15 cellular contexts compared by ENCODE assay signal in genomic region chr18:11259421-11259820, GRCh38.
DNase-seq lines count a peak whose midpoint lies in the region; ATAC-seq, FAIRE-seq and TF ChIP-seq lines count a peak whose summit lies in the region.
"Had no signal": no experiment of that assay in that cellular context is flagged by ENCODE, and none has a peak within 500 bp of the region (broad histone marks: within the 10 kb centered on the region; RNA-seq: fewer than 3 reads in every experiment).

No MANE protein-coding gene starts in this region.

- H3K4me1 ChIP-seq in GM12878 (ENCODE audit: control insufficient read depth, insufficient read depth, low read length) (no peaks in the 10 kb centered on the region), thoracic aorta (ENCODE audit: control insufficient read depth in 1 of 2, low read depth in 2 of 2) (peaks cover 0 to 13% of the 10 kb centered on the region in 2 donors)

- TF ChIP-seq RAD21 in GM12878 (IDR thresholded peaks at IDR 0.05; ENCODE audit: insufficient read depth, low read depth, low read length), result no peak

- H3K27ac ChIP-seq in GM12878 (ENCODE audit: control insufficient read depth, insufficient read depth), result no peak overlapping the region
- H3K27ac ChIP-seq in thoracic aorta, result peak overlapping the region; percentile 0 to 12

- POLR2A ChIA-PET in GM12878 (lab: Charles Lee), result no interaction called here

- H3K9me3 ChIP-seq in GM12878 (replicated peaks; ENCODE audit: control insufficient read depth, insufficient read depth, low read length), result no peaks in the 10 kb centered on the region; the same call in 2 of the 3 replicates
- H3K9me3 ChIP-seq in thoracic aorta, result no peaks in the 10 kb centered on the region

- H3K79me2 ChIP-seq in GM12878 (ENCODE audit: control insufficient read depth, insufficient read depth, low read length), result no peaks in the 10 kb centered on the region

- 29% methylated on average over 8 of the region's 8 CpGs for WGBS in GM12878 (ENCODE audit: insufficient coverage, insufficient replicate concordance, low lambda C conversion rate, missing lambda C conversion rate)

- intact Hi-C loops in GM12878 (cut with micrococcal nuclease; ENCODE audit: unreplicated experiment), result no loop called here

- RAD21 ChIA-PET in GM12878 (lab: Charles Lee; ENCODE audit: unreplicated experiment), result no interaction called here

- no peak overlapping the region for H2AFZ ChIP-seq in GM12878 (ENCODE audit: control insufficient read depth, low read depth, low read length)

- H3K36me3 ChIP-seq in H7 (replicated peaks; ENCODE audit: control insufficient read depth, insufficient read depth, low read length) (no peaks in the 10 kb centered on the region), GM12878 (ENCODE audit: control insufficient read depth in 2 of 2, insufficient read depth in 2 of 2, low read length in 1 of 2) (no peaks in the 10 kb centered on the region), thoracic aorta (no peaks in the 10 kb centered on the region)

- in situ Hi-C loops in GM12878 (cut with MboI), result no loop called here

- H4K20me1 ChIP-seq in GM12878 (ENCODE audit: control insufficient read depth, insufficient read depth), result no peaks in the 10 kb centered on the region

- no peak for TF ChIP-seq POLR2A in GM12878 (IDR thresholded peaks at IDR 0.05; ENCODE audit: low read depth, low read length)

- TF ChIP-seq EP300 in GM12878 (IDR thresholded peaks at IDR 0.05; ENCODE audit: borderline replicate concordance in 1 of 2, control insufficient read depth in 1 of 2, low read depth in 2 of 2, low read length in 2 of 2), result no peak

- ATAC-seq in GM12878, result no peak
- ATAC-seq in left lobe of liver, result peak; percentile 87
- ATAC-seq in thoracic aorta (ENCODE audit: insufficient number of reproducible peaks, low FRiP score, low read depth), result no peak
- ATAC-seq in GM19455 (IDR thresholded peaks at IDR 0.05; ENCODE audit: unreplicated experiment), result no peak
- ATAC-seq in GM18873 (IDR thresholded peaks at IDR 0.05; ENCODE audit: low FRiP score, unreplicated experiment), result no peak
- ATAC-seq: activated CD4-positive, CD25-positive, alpha-beta regulatory T cell treated with anti-CD3 and anti-CD28 coated beads, Interleukin-2, amount 50 U/mL, for 24 hours; activated T-cell treated with anti-CD3 and anti-CD28 coated beads, Interleukin-2, amount 50 U/mL, for 4 hours had no signal

- no peak overlapping the region for H3K4me2 ChIP-seq in GM12878 (ENCODE audit: control insufficient read depth, insufficient read depth)

- BruUV-seq in GM12878 (replicated peaks; lab: Mats Ljungman, UMichigan), result no TSS peak

- CTCF ChIA-PET in GM12878 (lab: Yijun Ruan, JAX), result no interaction called here

- FAIRE-seq in GM12878 (lab: Jason Lieb, UNC), result no peak
- FAIRE-seq: astrocyte had no signal

- no peaks in the 10 kb centered on the region for H3K27me3 ChIP-seq in H7 (ENCODE audit: control insufficient read depth, insufficient read depth, low read length)
- no peaks in the 10 kb centered on the region; a peak in 1 of 4 replicates for H3K27me3 ChIP-seq in GM12878 (replicated peaks in 1 of 2; ENCODE audit: control insufficient read depth in 2 of 2, insufficient read depth in 2 of 2, low read length in 1 of 2)
- H3K27me3 ChIP-seq in thoracic aorta (replicated peaks; ENCODE audit: insufficient read depth), result no peaks in the 10 kb centered on the region

- TF ChIP-seq CTCF in GM12878 (IDR thresholded peaks at IDR 0.05 in 2 of 3, conservative IDR thresholded peaks at IDR 0.05 in 1 of 3; ENCODE audit: control insufficient read depth in 2 of 3, extremely low read depth in 1 of 3, insufficient read depth in 1 of 3, low read depth in 3 of 3, low read length in 3 of 3), result no peak
- no peak for TF ChIP-seq CTCF in thoracic aorta (IDR thresholded peaks at IDR 0.05)

- peak; percentile 9 for DNase-seq in H7
- no peak for DNase-seq in GM12878 (ENCODE audit: low read depth, low spot score)
- peak; percentile 57 for DNase-seq in left lobe of liver (ENCODE audit: low spot score)
- no peak for DNase-seq in thoracic aorta (ENCODE audit: low spot score)
- DNase-seq in DMS 273 treated with DMSO at 0.1 percent for 48 hours (lab: John Stamatoyannopoulos, UW), result no peak
- DNase-seq: activated T-cell treated with anti-CD3 and anti-CD28 coated beads, Interleukin-2, amount 50 U/mL, for 4 hours; effector memory CD4-positive, alpha-beta T cell; NCI-H1092 treated with DMSO at 0.1 percent for 48 hours; NCI-H446 treated with DMSO at 0.1 percent for 48 hours; stimulated activated CD4-positive, alpha-beta T cell treated with anti-CD3 and anti-CD28 coated beads, Interleukin-4, amount 100 ng/mL, for 24 hours; stimulated activated naive CD4-positive, alpha-beta T cell had no signal

- SMC1A ChIA-PET in GM12878 (lab: Charles Lee; ENCODE audit: uncharacterized antibody, unreplicated experiment), result no interaction called here

- no peak overlapping the region for H3K9ac ChIP-seq in GM12878 (ENCODE audit: control insufficient read depth, insufficient read depth, low read length)

- H3K4me3 ChIP-seq in H7 (ENCODE audit: insufficient read depth, low read depth, low read length) (no peak overlapping the region), GM12878 (no peak overlapping the region), thoracic aorta (no peak overlapping the region)

TF ChIP-seq in GM12878, 131 proteins besides CTCF, POLR2A, EP300 and RAD21:
- TF ChIP-seq ZNF217 (IDR thresholded peaks at IDR 0.05), result no peak
- TF ChIP-seq ZSCAN29 (IDR thresholded peaks at IDR 0.05), result no peak
- no peak for TF ChIP-seq E2F8 (IDR thresholded peaks at IDR 0.05; ENCODE audit: low read depth, partially characterized antibody)
- peak; percentile 64; the same call in 1 of the 2 replicates for TF ChIP-seq SPI1 (IDR thresholded peaks at IDR 0.05; ENCODE audit: borderline replicate concordance, insufficient read depth, low read depth, low read length)
- TF ChIP-seq TARDBP (IDR thresholded peaks at IDR 0.05; ENCODE audit: borderline replicate concordance), result no peak
TF ChIP-seq in GM12878: peak in this region for 1.

Comparison
In these comparisons a context has a peak if more than half of its experiments do, and no peak if none do; other contexts are left out.
1. DNase-seq: peak in H7 (single experiment) and left lobe of liver (single experiment); none in GM12878 (single experiment), thoracic aorta (single experiment) and DMS 273 treated with DMSO at 0.1 percent for 48 hours (single experiment).